In the genomic region with DNA sequence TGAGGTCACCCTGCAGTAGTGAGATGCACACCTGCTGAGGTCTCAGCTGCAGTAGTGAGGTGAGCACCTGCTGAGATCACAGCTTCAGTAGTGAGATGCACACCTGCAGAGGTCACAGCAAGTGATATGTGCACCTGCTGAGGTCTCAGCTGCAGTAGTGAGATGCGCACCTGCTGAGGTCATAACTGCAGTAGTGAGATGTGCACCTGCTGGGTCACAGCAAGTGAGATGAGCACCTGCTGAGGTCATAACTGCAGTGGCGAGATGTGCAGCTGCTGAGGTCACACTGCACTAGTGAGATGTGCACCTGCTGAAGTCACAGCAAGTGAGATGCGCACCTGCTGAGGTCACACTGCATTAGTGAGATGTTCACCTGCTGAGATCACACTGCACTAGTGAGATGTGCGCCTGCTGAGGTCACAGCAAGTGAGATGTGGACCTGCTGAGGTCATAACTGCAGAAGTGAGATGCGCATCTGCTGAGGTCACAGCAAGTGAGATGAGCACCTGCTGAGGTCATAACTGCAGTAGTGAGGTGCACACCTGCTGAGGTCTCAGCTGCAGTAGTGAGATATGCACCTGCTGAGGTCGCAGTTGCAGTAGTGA, we compare ENCODE assay signal across 1 cellular context.
TF ChIP-seq lines count a peak whose summit lies in the region.

No MANE protein-coding gene starts in this region.

TF ChIP-seq in H1, 55 proteins besides CTCF, POLR2A, EP300 and RAD21 (continued from another document):
- TF ChIP-seq, protein P1, sequence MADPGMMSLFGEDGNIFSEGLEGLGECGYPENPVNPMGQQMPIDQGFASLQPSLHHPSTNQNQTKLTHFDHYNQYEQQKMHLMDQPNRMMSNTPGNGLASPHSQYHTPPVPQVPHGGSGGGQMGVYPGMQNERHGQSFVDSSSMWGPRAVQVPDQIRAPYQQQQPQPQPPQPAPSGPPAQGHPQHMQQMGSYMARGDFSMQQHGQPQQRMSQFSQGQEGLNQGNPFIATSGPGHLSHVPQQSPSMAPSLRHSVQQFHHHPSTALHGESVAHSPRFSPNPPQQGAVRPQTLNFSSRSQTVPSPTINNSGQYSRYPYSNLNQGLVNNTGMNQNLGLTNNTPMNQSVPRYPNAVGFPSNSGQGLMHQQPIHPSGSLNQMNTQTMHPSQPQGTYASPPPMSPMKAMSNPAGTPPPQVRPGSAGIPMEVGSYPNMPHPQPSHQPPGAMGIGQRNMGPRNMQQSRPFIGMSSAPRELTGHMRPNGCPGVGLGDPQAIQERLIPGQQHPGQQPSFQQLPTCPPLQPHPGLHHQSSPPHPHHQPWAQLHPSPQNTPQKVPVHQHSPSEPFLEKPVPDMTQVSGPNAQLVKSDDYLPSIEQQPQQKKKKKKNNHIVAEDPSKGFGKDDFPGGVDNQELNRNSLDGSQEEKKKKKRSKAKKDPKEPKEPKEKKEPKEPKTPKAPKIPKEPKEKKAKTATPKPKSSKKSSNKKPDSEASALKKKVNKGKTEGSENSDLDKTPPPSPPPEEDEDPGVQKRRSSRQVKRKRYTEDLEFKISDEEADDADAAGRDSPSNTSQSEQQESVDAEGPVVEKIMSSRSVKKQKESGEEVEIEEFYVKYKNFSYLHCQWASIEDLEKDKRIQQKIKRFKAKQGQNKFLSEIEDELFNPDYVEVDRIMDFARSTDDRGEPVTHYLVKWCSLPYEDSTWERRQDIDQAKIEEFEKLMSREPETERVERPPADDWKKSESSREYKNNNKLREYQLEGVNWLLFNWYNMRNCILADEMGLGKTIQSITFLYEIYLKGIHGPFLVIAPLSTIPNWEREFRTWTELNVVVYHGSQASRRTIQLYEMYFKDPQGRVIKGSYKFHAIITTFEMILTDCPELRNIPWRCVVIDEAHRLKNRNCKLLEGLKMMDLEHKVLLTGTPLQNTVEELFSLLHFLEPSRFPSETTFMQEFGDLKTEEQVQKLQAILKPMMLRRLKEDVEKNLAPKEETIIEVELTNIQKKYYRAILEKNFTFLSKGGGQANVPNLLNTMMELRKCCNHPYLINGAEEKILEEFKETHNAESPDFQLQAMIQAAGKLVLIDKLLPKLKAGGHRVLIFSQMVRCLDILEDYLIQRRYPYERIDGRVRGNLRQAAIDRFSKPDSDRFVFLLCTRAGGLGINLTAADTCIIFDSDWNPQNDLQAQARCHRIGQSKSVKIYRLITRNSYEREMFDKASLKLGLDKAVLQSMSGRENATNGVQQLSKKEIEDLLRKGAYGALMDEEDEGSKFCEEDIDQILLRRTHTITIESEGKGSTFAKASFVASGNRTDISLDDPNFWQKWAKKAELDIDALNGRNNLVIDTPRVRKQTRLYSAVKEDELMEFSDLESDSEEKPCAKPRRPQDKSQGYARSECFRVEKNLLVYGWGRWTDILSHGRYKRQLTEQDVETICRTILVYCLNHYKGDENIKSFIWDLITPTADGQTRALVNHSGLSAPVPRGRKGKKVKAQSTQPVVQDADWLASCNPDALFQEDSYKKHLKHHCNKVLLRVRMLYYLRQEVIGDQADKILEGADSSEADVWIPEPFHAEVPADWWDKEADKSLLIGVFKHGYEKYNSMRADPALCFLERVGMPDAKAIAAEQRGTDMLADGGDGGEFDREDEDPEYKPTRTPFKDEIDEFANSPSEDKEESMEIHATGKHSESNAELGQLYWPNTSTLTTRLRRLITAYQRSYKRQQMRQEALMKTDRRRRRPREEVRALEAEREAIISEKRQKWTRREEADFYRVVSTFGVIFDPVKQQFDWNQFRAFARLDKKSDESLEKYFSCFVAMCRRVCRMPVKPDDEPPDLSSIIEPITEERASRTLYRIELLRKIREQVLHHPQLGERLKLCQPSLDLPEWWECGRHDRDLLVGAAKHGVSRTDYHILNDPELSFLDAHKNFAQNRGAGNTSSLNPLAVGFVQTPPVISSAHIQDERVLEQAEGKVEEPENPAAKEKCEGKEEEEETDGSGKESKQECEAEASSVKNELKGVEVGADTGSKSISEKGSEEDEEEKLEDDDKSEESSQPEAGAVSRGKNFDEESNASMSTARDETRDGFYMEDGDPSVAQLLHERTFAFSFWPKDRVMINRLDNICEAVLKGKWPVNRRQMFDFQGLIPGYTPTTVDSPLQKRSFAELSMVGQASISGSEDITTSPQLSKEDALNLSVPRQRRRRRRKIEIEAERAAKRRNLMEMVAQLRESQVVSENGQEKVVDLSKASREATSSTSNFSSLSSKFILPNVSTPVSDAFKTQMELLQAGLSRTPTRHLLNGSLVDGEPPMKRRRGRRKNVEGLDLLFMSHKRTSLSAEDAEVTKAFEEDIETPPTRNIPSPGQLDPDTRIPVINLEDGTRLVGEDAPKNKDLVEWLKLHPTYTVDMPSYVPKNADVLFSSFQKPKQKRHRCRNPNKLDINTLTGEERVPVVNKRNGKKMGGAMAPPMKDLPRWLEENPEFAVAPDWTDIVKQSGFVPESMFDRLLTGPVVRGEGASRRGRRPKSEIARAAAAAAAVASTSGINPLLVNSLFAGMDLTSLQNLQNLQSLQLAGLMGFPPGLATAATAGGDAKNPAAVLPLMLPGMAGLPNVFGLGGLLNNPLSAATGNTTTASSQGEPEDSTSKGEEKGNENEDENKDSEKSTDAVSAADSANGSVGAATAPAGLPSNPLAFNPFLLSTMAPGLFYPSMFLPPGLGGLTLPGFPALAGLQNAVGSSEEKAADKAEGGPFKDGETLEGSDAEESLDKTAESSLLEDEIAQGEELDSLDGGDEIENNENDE (IDR thresholded peaks at IDR 0.05; ENCODE audit: insufficient replicate concordance, low read length) = no peak
TF ChIP-seq in H1: peak in this region for 1.
